ENCODE assay signal across 1 cellular context in the genomic region with DNA sequence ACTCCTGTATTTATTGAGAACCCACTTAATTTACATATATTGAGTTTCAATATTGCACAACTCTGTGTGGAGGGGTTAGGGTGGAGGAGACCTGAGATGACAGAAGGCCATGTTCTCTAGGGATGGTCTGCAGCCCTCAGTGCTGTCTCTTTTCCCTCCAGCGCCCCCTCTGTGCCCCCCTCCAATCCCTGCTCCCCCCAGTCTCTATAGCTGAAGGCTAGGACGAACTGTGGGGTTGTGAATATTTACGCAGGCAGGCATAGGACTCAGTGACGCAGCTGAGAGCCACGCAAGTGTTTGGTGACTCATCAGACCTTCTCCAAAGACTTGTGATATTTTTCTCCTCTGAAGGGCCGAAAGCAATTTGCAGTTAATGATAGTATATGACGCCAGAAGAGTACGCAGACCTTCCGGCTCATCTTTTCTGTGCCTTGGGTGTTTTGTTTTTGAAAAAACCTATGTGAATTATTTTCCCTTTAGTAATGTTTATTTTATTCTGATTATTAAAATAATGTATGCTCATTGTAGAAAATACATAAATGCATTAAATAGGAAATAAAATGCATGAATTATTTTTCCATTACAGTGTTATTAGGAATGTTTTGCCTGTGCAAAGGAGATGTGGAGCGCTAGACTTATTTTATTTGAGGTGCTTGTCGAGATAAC.
TF ChIP-seq lines count a peak whose summit lies in the region.

No MANE protein-coding gene starts in this region.

TF ChIP-seq in GM23338, 12 proteins besides CTCF, POLR2A, EP300 and RAD21 (continued from another document):
- TF ChIP-seq, protein P1, sequence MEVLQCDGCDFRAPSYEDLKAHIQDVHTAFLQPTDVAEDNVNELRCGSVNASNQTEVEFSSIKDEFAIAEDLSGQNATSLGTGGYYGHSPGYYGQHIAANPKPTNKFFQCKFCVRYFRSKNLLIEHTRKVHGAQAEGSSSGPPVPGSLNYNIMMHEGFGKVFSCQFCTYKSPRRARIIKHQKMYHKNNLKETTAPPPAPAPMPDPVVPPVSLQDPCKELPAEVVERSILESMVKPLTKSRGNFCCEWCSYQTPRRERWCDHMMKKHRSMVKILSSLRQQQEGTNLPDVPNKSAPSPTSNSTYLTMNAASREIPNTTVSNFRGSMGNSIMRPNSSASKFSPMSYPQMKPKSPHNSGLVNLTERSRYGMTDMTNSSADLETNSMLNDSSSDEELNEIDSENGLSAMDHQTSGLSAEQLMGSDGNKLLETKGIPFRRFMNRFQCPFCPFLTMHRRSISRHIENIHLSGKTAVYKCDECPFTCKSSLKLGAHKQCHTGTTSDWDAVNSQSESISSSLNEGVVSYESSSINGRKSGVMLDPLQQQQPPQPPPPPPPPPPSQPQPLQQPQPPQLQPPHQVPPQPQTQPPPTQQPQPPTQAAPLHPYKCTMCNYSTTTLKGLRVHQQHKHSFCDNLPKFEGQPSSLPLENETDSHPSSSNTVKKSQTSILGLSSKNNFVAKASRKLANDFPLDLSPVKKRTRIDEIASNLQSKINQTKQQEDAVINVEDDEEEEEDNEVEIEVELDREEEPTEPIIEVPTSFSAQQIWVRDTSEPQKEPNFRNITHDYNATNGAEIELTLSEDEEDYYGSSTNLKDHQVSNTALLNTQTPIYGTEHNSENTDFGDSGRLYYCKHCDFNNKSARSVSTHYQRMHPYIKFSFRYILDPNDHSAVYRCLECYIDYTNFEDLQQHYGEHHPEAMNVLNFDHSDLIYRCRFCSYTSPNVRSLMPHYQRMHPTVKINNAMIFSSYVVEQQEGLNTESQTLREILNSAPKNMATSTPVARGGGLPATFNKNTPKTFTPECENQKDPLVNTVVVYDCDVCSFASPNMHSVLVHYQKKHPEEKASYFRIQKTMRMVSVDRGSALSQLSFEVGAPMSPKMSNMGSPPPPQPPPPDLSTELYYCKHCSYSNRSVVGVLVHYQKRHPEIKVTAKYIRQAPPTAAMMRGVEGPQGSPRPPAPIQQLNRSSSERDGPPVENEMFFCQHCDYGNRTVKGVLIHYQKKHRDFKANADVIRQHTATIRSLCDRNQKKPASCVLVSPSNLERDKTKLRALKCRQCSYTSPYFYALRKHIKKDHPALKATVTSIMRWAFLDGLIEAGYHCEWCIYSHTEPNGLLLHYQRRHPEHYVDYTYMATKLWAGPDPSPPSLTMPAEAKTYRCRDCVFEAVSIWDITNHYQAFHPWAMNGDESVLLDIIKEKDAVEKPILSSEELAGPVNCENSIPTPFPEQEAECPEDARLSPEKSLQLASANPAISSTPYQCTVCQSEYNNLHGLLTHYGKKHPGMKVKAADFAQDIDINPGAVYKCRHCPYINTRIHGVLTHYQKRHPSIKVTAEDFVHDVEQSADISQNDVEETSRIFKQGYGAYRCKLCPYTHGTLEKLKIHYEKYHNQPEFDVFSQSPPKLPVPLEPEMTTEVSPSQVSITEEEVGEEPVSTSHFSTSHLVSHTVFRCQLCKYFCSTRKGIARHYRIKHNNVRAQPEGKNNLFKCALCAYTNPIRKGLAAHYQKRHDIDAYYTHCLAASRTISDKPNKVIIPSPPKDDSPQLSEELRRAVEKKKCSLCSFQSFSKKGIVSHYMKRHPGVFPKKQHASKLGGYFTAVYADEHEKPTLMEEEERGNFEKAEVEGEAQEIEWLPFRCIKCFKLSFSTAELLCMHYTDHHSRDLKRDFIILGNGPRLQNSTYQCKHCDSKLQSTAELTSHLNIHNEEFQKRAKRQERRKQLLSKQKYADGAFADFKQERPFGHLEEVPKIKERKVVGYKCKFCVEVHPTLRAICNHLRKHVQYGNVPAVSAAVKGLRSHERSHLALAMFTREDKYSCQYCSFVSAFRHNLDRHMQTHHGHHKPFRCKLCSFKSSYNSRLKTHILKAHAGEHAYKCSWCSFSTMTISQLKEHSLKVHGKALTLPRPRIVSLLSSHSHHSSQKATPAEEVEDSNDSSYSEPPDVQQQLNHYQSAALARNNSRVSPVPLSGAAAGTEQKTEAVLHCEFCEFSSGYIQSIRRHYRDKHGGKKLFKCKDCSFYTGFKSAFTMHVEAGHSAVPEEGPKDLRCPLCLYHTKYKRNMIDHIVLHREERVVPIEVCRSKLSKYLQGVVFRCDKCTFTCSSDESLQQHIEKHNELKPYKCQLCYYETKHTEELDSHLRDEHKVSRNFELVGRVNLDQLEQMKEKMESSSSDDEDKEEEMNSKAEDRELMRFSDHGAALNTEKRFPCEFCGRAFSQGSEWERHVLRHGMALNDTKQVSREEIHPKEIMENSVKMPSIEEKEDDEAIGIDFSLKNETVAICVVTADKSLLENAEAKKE (CRISPR knock-in tag; IDR thresholded peaks at IDR 0.05) = no peak
- TF ChIP-seq, protein P2, sequence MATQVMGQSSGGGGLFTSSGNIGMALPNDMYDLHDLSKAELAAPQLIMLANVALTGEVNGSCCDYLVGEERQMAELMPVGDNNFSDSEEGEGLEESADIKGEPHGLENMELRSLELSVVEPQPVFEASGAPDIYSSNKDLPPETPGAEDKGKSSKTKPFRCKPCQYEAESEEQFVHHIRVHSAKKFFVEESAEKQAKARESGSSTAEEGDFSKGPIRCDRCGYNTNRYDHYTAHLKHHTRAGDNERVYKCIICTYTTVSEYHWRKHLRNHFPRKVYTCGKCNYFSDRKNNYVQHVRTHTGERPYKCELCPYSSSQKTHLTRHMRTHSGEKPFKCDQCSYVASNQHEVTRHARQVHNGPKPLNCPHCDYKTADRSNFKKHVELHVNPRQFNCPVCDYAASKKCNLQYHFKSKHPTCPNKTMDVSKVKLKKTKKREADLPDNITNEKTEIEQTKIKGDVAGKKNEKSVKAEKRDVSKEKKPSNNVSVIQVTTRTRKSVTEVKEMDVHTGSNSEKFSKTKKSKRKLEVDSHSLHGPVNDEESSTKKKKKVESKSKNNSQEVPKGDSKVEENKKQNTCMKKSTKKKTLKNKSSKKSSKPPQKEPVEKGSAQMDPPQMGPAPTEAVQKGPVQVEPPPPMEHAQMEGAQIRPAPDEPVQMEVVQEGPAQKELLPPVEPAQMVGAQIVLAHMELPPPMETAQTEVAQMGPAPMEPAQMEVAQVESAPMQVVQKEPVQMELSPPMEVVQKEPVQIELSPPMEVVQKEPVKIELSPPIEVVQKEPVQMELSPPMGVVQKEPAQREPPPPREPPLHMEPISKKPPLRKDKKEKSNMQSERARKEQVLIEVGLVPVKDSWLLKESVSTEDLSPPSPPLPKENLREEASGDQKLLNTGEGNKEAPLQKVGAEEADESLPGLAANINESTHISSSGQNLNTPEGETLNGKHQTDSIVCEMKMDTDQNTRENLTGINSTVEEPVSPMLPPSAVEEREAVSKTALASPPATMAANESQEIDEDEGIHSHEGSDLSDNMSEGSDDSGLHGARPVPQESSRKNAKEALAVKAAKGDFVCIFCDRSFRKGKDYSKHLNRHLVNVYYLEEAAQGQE (IDR thresholded peaks at IDR 0.05; ENCODE audit: unreplicated experiment) = no peak
- TF ChIP-seq ZNF114 (CRISPR knock-in tag; IDR thresholded peaks at IDR 0.05) = no peak
- no peak for TF ChIP-seq POLR2AphosphoS5 (IDR thresholded peaks at IDR 0.05; ENCODE audit: low read depth)
- TF ChIP-seq STAT1 (IDR thresholded peaks at IDR 0.05; ENCODE audit: unreplicated experiment) = no peak
- TF ChIP-seq EZH2 (IDR thresholded peaks at IDR 0.05; ENCODE audit: low read depth, unreplicated experiment) = no peak
- no peak for TF ChIP-seq NANOG (IDR thresholded peaks at IDR 0.05; ENCODE audit: borderline replicate concordance)
- no peak for TF ChIP-seq EZH2phosphoT487 (IDR thresholded peaks at IDR 0.05; ENCODE audit: unreplicated experiment)
- TF ChIP-seq ZNF331 (CRISPR knock-in tag; IDR thresholded peaks at IDR 0.05; ENCODE audit: low read depth) = no peak
